12 cellular contexts compared by ENCODE assay signal in genomic region chr22:46775364-46775758, GRCh38. TPM values are rescaled to one million over a fixed set of nuclear protein-coding genes. Genes with fewer than 3 reads are reported as not detected.
DNase-seq lines count a peak whose midpoint lies in the region; ATAC-seq, FAIRE-seq and TF ChIP-seq lines count a peak whose summit lies in the region.
"Had no signal": no experiment of that assay in that cellular context is flagged by ENCODE, and none has a peak within 500 bp of the region (broad histone marks: within the 10 kb centered on the region; RNA-seq: fewer than 3 reads in every experiment).

No MANE protein-coding gene starts in this region.

- H3K4me1 Mint-ChIP-seq in activated T-cell treated with anti-CD3 and anti-CD28 coated beads, Interleukin-2, amount 50 U/mL, for 24 hours (ENCODE audit: low read depth) = peaks cover 79% of the 10 kb centered on the region
- peaks cover 58 to 68% of the 10 kb centered on the region in 2 donors for H3K4me1 Mint-ChIP-seq in effector memory CD8-positive, alpha-beta T cell (ENCODE audit: low read depth in 2 of 2)
- peaks cover 72% of the 10 kb centered on the region for H3K4me1 Mint-ChIP-seq in stimulated activated naive CD8-positive, alpha-beta T cell treated with anti-CD3 and anti-CD28 coated beads, Interleukin-15, amount 100 ng/mL, for 72 hours

- H3K4me1 ChIP-seq in Peyer's patch = peaks cover 4 to 52% (median 45%) of the 10 kb centered on the region in 4 donors

- H3K36me3 Mint-ChIP-seq in activated T-cell treated with anti-CD3 and anti-CD28 coated beads, Interleukin-2, amount 50 U/mL, for 24 hours (ENCODE audit: low read depth) = peaks cover 28% of the 10 kb centered on the region
- peaks cover 18% of the 10 kb centered on the region for H3K36me3 Mint-ChIP-seq in effector memory CD8-positive, alpha-beta T cell (ENCODE audit: insufficient read depth)

- no peak for TF ChIP-seq POLR2A in Peyer's patch (IDR thresholded peaks at IDR 0.05)

- H3K27me3 ChIP-seq in Peyer's patch = no peaks in the 10 kb centered on the region
- H3K27me3 ChIP-seq: cardiac muscle cell, vagina had no signal

- H3K27ac Mint-ChIP-seq in activated T-cell treated with anti-CD3 and anti-CD28 coated beads, Interleukin-2, amount 50 U/mL, for 24 hours = peak overlapping the region; percentile 90
- peak overlapping the region; percentile 92 to 97 for H3K27ac Mint-ChIP-seq in effector memory CD8-positive, alpha-beta T cell
- H3K27ac Mint-ChIP-seq in stimulated activated naive CD8-positive, alpha-beta T cell treated with anti-CD3 and anti-CD28 coated beads, Interleukin-15, amount 100 ng/mL, for 72 hours = peak overlapping the region; percentile 87 to 93

- no peaks in the 10 kb centered on the region for H3K9me3 ChIP-seq in Peyer's patch
- H3K9me3 ChIP-seq: vagina had no signal

- DNase-seq in activated T-cell treated with anti-CD3 and anti-CD28 coated beads, Interleukin-2, amount 50 U/mL, for 24 hours = no peak
- DNase-seq in activated T-cell treated with anti-CD3 and anti-CD28 coated beads, Interleukin-2, amount 50 U/mL, for 1 hour = no peak
- DNase-seq in Peyer's patch (no peak), frontal cortex (ENCODE audit: low spot score in 2 of 2) (no peak)
- DNase-seq in effector memory CD8-positive, alpha-beta T cell = no peak
- no peak for DNase-seq in stimulated activated naive CD8-positive, alpha-beta T cell treated with anti-CD3 and anti-CD28 coated beads, Interleukin-15, amount 100 ng/mL, for 72 hours
- DNase-seq: head of caudate nucleus, MV-4-11 had no signal

- no peaks in the 10 kb centered on the region for H3K9me3 Mint-ChIP-seq in activated T-cell treated with anti-CD3 and anti-CD28 coated beads, Interleukin-2, amount 50 U/mL, for 24 hours
- no peaks in the 10 kb centered on the region for H3K9me3 Mint-ChIP-seq in effector memory CD8-positive, alpha-beta T cell
- H3K9me3 Mint-ChIP-seq in stimulated activated naive CD8-positive, alpha-beta T cell treated with anti-CD3 and anti-CD28 coated beads, Interleukin-15, amount 100 ng/mL, for 72 hours = no peaks in the 10 kb centered on the region

- peak overlapping the region; percentile 16 to 82 (median 55) for H3K27ac ChIP-seq in Peyer's patch
- H3K27ac ChIP-seq: vagina had no signal

- peak overlapping the region in 1 of 4 donors; percentile 29 for H3K4me3 ChIP-seq in Peyer's patch
- H3K4me3 ChIP-seq: cardiac muscle cell, vagina had no signal

- peak overlapping the region; percentile 76 for H3K4me3 Mint-ChIP-seq in activated T-cell treated with anti-CD3 and anti-CD28 coated beads, Interleukin-2, amount 50 U/mL, for 24 hours
- peak overlapping the region in 1 of 2 donors; percentile 31 for H3K4me3 Mint-ChIP-seq in effector memory CD8-positive, alpha-beta T cell
- peak overlapping the region; percentile 77 to 78 for H3K4me3 Mint-ChIP-seq in stimulated activated naive CD8-positive, alpha-beta T cell treated with anti-CD3 and anti-CD28 coated beads, Interleukin-15, amount 100 ng/mL, for 72 hours

- FAIRE-seq in frontal cortex (lab: Jason Lieb, UNC) = no peak

- H3K27me3 Mint-ChIP-seq in activated T-cell treated with anti-CD3 and anti-CD28 coated beads, Interleukin-2, amount 50 U/mL, for 24 hours = no peaks in the 10 kb centered on the region
- H3K27me3 Mint-ChIP-seq in effector memory CD8-positive, alpha-beta T cell = no peaks in the 10 kb centered on the region
- no peaks in the 10 kb centered on the region for H3K27me3 Mint-ChIP-seq in stimulated activated naive CD8-positive, alpha-beta T cell treated with anti-CD3 and anti-CD28 coated beads, Interleukin-15, amount 100 ng/mL, for 72 hours

- no peak for TF ChIP-seq CTCF in Peyer's patch (IDR thresholded peaks at IDR 0.05)

- no peak for ATAC-seq in effector memory CD8-positive, alpha-beta T cell (replicated peaks)
- ATAC-seq in stimulated activated naive CD8-positive, alpha-beta T cell treated with anti-CD3 and anti-CD28 coated beads, Interleukin-15, amount 100 ng/mL, for 72 hours = no peak
- ATAC-seq in GM19395 (IDR thresholded peaks at IDR 0.05; ENCODE audit: unreplicated experiment) (no peak), GM21528 (IDR thresholded peaks at IDR 0.05; ENCODE audit: low FRiP score, unreplicated experiment) (no peak)

- no peaks in the 10 kb centered on the region for H3K36me3 ChIP-seq in Peyer's patch
- H3K36me3 ChIP-seq: cardiac muscle cell, vagina had no signal

RNA-seq across cellular contexts. Expression of gene TBC1D22A, which starts 12.9 kb away (rescaled TPM):
- total RNA-seq in Peyer's patch = 10 to 100 TPM; 42.6 to 70.4 (median 55.1) TPM
- total RNA-seq in frontal cortex = 5.3 TPM

RNA-seq across cellular contexts. Expression of gene CERK, which starts 37.3 kb away (rescaled TPM):
- total RNA-seq in Peyer's patch (100 to 1,000 TPM in 1 of 4 donors, 10 to 100 TPM in 3; 89.1 to 131 (median 94.7) TPM), frontal cortex (35.1 TPM)
